Comparison of ENCODE assay signal across 8 cellular contexts in the genomic region with DNA sequence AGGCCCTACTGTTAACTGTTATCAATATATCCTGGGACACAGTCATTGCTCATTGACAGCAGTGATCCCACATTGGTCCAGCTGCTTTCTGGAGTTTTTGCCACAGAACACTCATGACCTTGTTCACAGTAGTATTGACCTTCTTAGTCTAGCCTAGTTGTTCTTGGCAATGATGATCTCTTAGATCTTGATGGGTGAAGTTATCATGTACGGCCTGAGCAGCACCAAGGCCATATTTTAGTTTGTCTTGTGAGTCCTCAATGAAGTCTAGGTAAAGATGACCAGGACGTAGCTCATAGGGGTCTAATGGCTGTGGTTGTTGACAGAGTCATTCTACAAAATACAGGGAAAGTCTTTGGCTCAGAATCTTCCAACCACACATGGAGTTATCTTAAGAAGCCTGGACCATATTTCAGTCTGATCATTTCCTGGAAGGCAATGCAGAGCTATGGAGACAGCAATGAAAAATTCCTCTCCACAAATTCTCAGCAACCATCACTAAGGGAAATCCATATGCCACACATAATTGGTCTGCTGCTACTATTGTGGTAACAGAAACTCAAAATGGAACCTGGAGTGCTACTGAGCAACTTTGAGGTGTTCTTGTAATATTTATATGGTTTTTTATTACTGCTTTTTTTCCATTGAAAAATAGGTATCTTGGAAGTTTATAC.
"Had no signal": no experiment of that assay in that cellular context is flagged by ENCODE, and none has a peak within 500 bp of the region (broad histone marks: within the 10 kb centered on the region; RNA-seq: fewer than 3 reads in every experiment).

No MANE protein-coding gene starts in this region.

- ATAC-seq: GM23338 had no signal

- H3K4me2 ChIP-seq: GM23338 had no signal

- H3K4me3 ChIP-seq: GM23338 had no signal

- H2AFZ ChIP-seq: GM23338 had no signal

- DNase-seq: H9, HCEC 1CT, IMR-90, KBM-7 had no signal

- FAIRE-seq: H1, H54, HTR-8/SVneo had no signal
